ENCODE assay signal across 1 cellular context in genomic region chr7:96120445-96120844, GRCh38.
TF ChIP-seq lines count a peak whose summit lies in the region.

No MANE protein-coding gene starts in this region.

TF ChIP-seq in WTC11, 78 proteins besides CTCF, POLR2A, EP300 and RAD21 (continued from another document):
- TF ChIP-seq ZNF512 (CRISPR knock-in tag; IDR thresholded peaks at IDR 0.05; ENCODE audit: borderline replicate concordance) = no peak
- TF ChIP-seq ZNF396 (CRISPR knock-in tag; IDR thresholded peaks at IDR 0.05; ENCODE audit: borderline replicate concordance) = no peak
- TF ChIP-seq E2F5 (CRISPR knock-in tag; IDR thresholded peaks at IDR 0.05) = no peak
- no peak for TF ChIP-seq E2F1 (CRISPR knock-in tag; IDR thresholded peaks at IDR 0.05)
- TF ChIP-seq FOXP1 (CRISPR knock-in tag; IDR thresholded peaks at IDR 0.05; ENCODE audit: borderline replicate concordance) = no peak
- TF ChIP-seq ATF3 (CRISPR knock-in tag; conservative IDR thresholded peaks at IDR 0.05) = no peak
- no peak for TF ChIP-seq ZNF317 (CRISPR knock-in tag; IDR thresholded peaks at IDR 0.05; ENCODE audit: borderline replicate concordance, low read depth)
- no peak for TF ChIP-seq NFE2L1 (CRISPR knock-in tag; IDR thresholded peaks at IDR 0.05)
- TF ChIP-seq ZNF416 (CRISPR knock-in tag; IDR thresholded peaks at IDR 0.05) = no peak
- no peak for TF ChIP-seq ZNF219 (CRISPR knock-in tag; IDR thresholded peaks at IDR 0.05; ENCODE audit: borderline replicate concordance)
- TF ChIP-seq ARID4B (CRISPR knock-in tag; IDR thresholded peaks at IDR 0.05; ENCODE audit: borderline replicate concordance) = no peak
- no peak for TF ChIP-seq ZNF263 (CRISPR knock-in tag; IDR thresholded peaks at IDR 0.05; ENCODE audit: low read depth)
- no peak for TF ChIP-seq NR2C2 (CRISPR knock-in tag; IDR thresholded peaks at IDR 0.05)
